Comparison of ENCODE assay signal across 8 cellular contexts in genomic region chr11:68946416-68947090, GRCh38. TPM values are rescaled to one million over a fixed set of nuclear protein-coding genes. Genes with fewer than 3 reads are reported as not detected.
DNase-seq lines count a peak whose midpoint lies in the region; ATAC-seq and TF ChIP-seq lines count a peak whose summit lies in the region.

No MANE protein-coding gene starts in this region.

- POLR2A ChIA-PET in MCF 10A (lab: Yijun Ruan, JAX), result no interaction called here

- intact Hi-C loops in MCF 10A (cut with micrococcal nuclease), result no loop called here
- intact Hi-C loops in stomach (cut with DNase I; ENCODE audit: low total_unique reads), result no loop called here

- no peaks in the 10 kb centered on the region for H3K9me3 ChIP-seq in hepatocyte (ENCODE audit: low read depth)
- H3K9me3 ChIP-seq in stomach, result no peaks in the 10 kb centered on the region

- H3K27ac ChIP-seq in hepatocyte (no peak overlapping the region), stomach (peak overlapping the region in 4 of 5 donors; percentile 14 to 91 (median 74))

- BruUV-seq in MCF 10A (replicated peaks; lab: Mats Ljungman, UMichigan), result no TSS peak

- TF ChIP-seq POLR2A in stomach (IDR thresholded peaks at IDR 0.05), result no peak

- no peak overlapping the region for H3K4me3 ChIP-seq in hepatocyte
- no peak overlapping the region for H3K4me3 ChIP-seq in stomach

- H3K36me3 Mint-ChIP-seq in MCF 10A (ENCODE audit: insufficient read depth, unreplicated experiment), result no peaks in the 10 kb centered on the region
- H3K36me3 Mint-ChIP-seq in T-helper 2 cell treated with Interferon-gamma antibody and Interleukin-4, amounts not matched to agents 5 μg/mL and 100 μg/mL, for 36 hours (ENCODE audit: low read depth), result no peaks in the 10 kb centered on the region

- DNase-seq in HCEC 1CT, result peak; percentile 63
- DNase-seq in MCF 10A (ENCODE audit: unreplicated experiment), result peak; percentile 15
- DNase-seq in hepatocyte (ENCODE audit: low spot score), result peak; percentile 50
- no peak for DNase-seq in stomach
- DNase-seq in NK-92 (lab: John Stamatoyannopoulos, UW; ENCODE audit: unreplicated experiment), result no peak
- no peak for DNase-seq in NCI-H446 (lab: John Stamatoyannopoulos, UW)
- DNase-seq in T-helper 2 cell treated with Interferon-gamma antibody and Interleukin-4, amounts not matched to agents 5 μg/mL and 100 μg/mL, for 36 hours (ENCODE audit: low spot score), result no peak

- no peaks in the 10 kb centered on the region for H3K4me1 Mint-ChIP-seq in MCF 10A (ENCODE audit: insufficient read depth, unreplicated experiment)
- peaks cover 4% of the 10 kb centered on the region for H3K4me1 Mint-ChIP-seq in T-helper 2 cell treated with Interferon-gamma antibody and Interleukin-4, amounts not matched to agents 5 μg/mL and 100 μg/mL, for 36 hours (ENCODE audit: low read depth)

- no peak for TF ChIP-seq EP300 in stomach (IDR thresholded peaks at IDR 0.05)

- no peaks in the 10 kb centered on the region for H4K20me1 ChIP-seq in hepatocyte (ENCODE audit: insufficient read depth, poor library complexity, severe bottlenecking)

- no peaks in the 10 kb centered on the region for H3K79me2 ChIP-seq in hepatocyte

- peaks cover 11% of the 10 kb centered on the region for H3K27me3 Mint-ChIP-seq in MCF 10A (ENCODE audit: insufficient read depth, unreplicated experiment)
- no peaks in the 10 kb centered on the region for H3K27me3 Mint-ChIP-seq in T-helper 2 cell treated with Interferon-gamma antibody and Interleukin-4, amounts not matched to agents 5 μg/mL and 100 μg/mL, for 36 hours (ENCODE audit: low read depth)

- no peak overlapping the region for H3K4me3 Mint-ChIP-seq in MCF 10A (ENCODE audit: unreplicated experiment)
- no peak overlapping the region for H3K4me3 Mint-ChIP-seq in T-helper 2 cell treated with Interferon-gamma antibody and Interleukin-4, amounts not matched to agents 5 μg/mL and 100 μg/mL, for 36 hours

- H3K27me3 ChIP-seq in hepatocyte (no peaks in the 10 kb centered on the region), stomach (no peaks in the 10 kb centered on the region)

- no peak overlapping the region for H3K4me2 ChIP-seq in hepatocyte

- 72% methylated on average over 18 of the region's 18 CpGs for WGBS in hepatocyte (ENCODE audit: low lambda C conversion rate, missing lambda C conversion rate)
- WGBS in stomach, 5 donors, result 39 to 47% (median 40%) methylated on average over 18 of the region's 18 CpGs

- no peaks in the 10 kb centered on the region for H3K36me3 ChIP-seq in hepatocyte (replicated peaks; ENCODE audit: insufficient read depth, low read depth)
- no peaks in the 10 kb centered on the region for H3K36me3 ChIP-seq in stomach

- H3K9me3 Mint-ChIP-seq in MCF 10A (ENCODE audit: unreplicated experiment), result no peaks in the 10 kb centered on the region
- no peaks in the 10 kb centered on the region for H3K9me3 Mint-ChIP-seq in T-helper 2 cell treated with Interferon-gamma antibody and Interleukin-4, amounts not matched to agents 5 μg/mL and 100 μg/mL, for 36 hours

- no peak for ATAC-seq in GM18517 (IDR thresholded peaks at IDR 0.05; ENCODE audit: unreplicated experiment)

- H2AFZ ChIP-seq in hepatocyte, result no peak overlapping the region

- CTCF ChIA-PET in MCF 10A (lab: Yijun Ruan, JAX), result no interaction called here

- H3K4me1 ChIP-seq in hepatocyte (ENCODE audit: insufficient read depth) (peaks cover 9% of the 10 kb centered on the region), stomach (peaks cover 0 to 42% (median 23%) of the 10 kb centered on the region in 4 donors)

- no peak overlapping the region for H3K27ac Mint-ChIP-seq in MCF 10A (ENCODE audit: low read depth, unreplicated experiment)
- H3K27ac Mint-ChIP-seq in T-helper 2 cell treated with Interferon-gamma antibody and Interleukin-4, amounts not matched to agents 5 μg/mL and 100 μg/mL, for 36 hours, result no peak overlapping the region

- H3K9me2 ChIP-seq in hepatocyte (replicated peaks; ENCODE audit: insufficient read depth), result no peaks in the 10 kb centered on the region

- no peak for TF ChIP-seq CTCF in MCF 10A (IDR thresholded peaks at IDR 0.05; ENCODE audit: unreplicated experiment)
- TF ChIP-seq CTCF in hepatocyte (IDR thresholded peaks at IDR 0.05; ENCODE audit: poor library complexity), result no peak
- TF ChIP-seq CTCF in stomach (IDR thresholded peaks at IDR 0.05), result no peak

RNA-seq across cellular contexts. Expression of gene MRGPRD, which starts 34.2 kb away (rescaled TPM):
- total RNA-seq in MCF 10A (2022), result not detected in 2 replicates
- 0.32 TPM in 1 of 2 replicates, not detected in the other for total RNA-seq in hepatocyte
- not detected in 2 replicates for polyA plus RNA-seq in hepatocyte
- under 1 TPM in 1 of 5 donors, not detected in 4; 0.92 TPM for total RNA-seq in stomach
- not detected for polyA plus RNA-seq in stomach

RNA-seq across cellular contexts. Expression of gene IGHMBP2, which starts 42.9 kb away (rescaled TPM):
- total RNA-seq in MCF 10A (2022) (19.8 and 29.4 TPM in 2 replicates), hepatocyte (7.7 and 12.4 TPM in 2 replicates), stomach (100 to 1,000 TPM in 1 of 5 donors, 10 to 100 TPM in 3, 1 to 10 TPM in 1; 8.8 to 133 (median 25.6) TPM)
- polyA plus RNA-seq in hepatocyte (13.5 and 19.9 TPM in 2 replicates), stomach (10 to 100 TPM in 2 of 3 donors, 1 to 10 TPM in 1; 9.2 to 14.2 (median 11.3) TPM)

RNA-seq across cellular contexts. Expression of gene MRPL21, which starts 42.9 kb away (rescaled TPM):
- total RNA-seq in MCF 10A (2022), result 80.2 and 96.5 TPM in 2 replicates
- 28.8 and 34.9 TPM in 2 replicates for total RNA-seq in hepatocyte
- polyA plus RNA-seq in hepatocyte, result 86.2 and 95.2 TPM in 2 replicates
- 100 to 1,000 TPM in 2 of 5 donors, 10 to 100 TPM in 3; 30.6 to 185 (median 56.7) TPM for total RNA-seq in stomach
- polyA plus RNA-seq in stomach, result 100 to 1,000 TPM in 1 of 3 donors, 10 to 100 TPM in 2; 92.1 to 112 (median 93.1) TPM

Comparison
In these comparisons a context has a peak if more than half of its experiments do, and no peak if none do; other contexts are left out.
1. DNase-seq: peak in HCEC 1CT (single experiment), MCF 10A (single experiment) and hepatocyte (single experiment); none in stomach (single experiment), NK-92 (single experiment), NCI-H446 (0 of 2) and T-helper 2 cell treated with Interferon-gamma antibody and Interleukin-4, amounts not matched to agents 5 μg/mL and 100 μg/mL, for 36 hours (single experiment).